ENCODE assay signal across 10 cellular contexts in genomic region chr3:117171124-117171523, GRCh38.
"Had no signal": no experiment of that assay in that cellular context is flagged by ENCODE, and none has a peak within 500 bp of the region (broad histone marks: within the 10 kb centered on the region; RNA-seq: fewer than 3 reads in every experiment).

No MANE protein-coding gene starts in this region.

- ATAC-seq: HCT116, HepG2 had no signal

- H3K9ac ChIP-seq: KMS-11 had no signal

- H3K27ac Mint-ChIP-seq: HFFc6, IgD-negative memory B cell had no signal

- H3K4me3 ChIP-seq: HAP-1 had no signal

- H3K27ac ChIP-seq: HL-60, KMS-11 had no signal

- H3K36me3 Mint-ChIP-seq: IgD-negative memory B cell had no signal

- DNase-seq: GOT3, H7, HFFc6, KBM-7 had no signal

- H3K4me3 Mint-ChIP-seq: HFFc6, IgD-negative memory B cell had no signal

- H3K27me3 Mint-ChIP-seq: IgD-negative memory B cell had no signal

- H3K4me2 ChIP-seq: KMS-11 had no signal

- H3K9me3 ChIP-seq: HAP-1 had no signal

- H3K36me3 ChIP-seq: HAP-1 had no signal
